15 cellular contexts compared by ENCODE assay signal in the genomic region with DNA sequence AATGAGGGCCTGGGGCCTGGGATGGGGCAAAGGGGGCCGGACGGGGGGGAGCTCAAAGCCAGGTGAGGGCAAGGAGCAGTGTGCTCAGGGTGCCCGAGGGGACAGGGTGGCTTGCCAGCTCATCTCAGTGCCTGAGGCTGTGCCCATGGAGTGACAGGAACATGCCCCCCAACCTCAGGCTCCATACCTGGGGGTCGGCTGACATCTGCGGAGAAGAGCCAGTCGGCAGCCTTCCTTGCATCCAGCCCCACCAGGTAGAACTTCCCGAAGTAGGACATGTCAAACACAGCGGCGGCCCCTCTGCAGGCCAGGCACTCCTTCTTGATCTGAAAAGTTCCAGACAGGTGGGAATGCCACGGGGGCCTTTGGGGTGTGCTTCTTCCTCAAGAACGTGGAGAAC. TPM values are rescaled to one million over a fixed set of nuclear protein-coding genes. Genes with fewer than 3 reads are reported as not detected.
A peak's percentile ranks its signal among the peaks of the same experiment; 100 is the strongest.
DNase-seq lines count a peak whose midpoint lies in the region; ATAC-seq and TF ChIP-seq lines count a peak whose summit lies in the region.
"Had no signal": no experiment of that assay in that cellular context is flagged by ENCODE, and none has a peak within 500 bp of the region (broad histone marks: within the 10 kb centered on the region; RNA-seq: fewer than 3 reads in every experiment).

No MANE protein-coding gene starts in this region.

- peak; percentile 30 for DNase-seq in Right ventricle myocardium superior
- DNase-seq in left cardiac atrium: no peak
- DNase-seq in glutamatergic neuron: peak; percentile 3
- DNase-seq in osteoblast (ENCODE audit: insufficient read length, low spot score, missing footprints): peak; percentile 38
- no peak for DNase-seq in foreskin fibroblast
- no peak for DNase-seq in ecto neural progenitor cell (ENCODE audit: low spot score)
- no peak for DNase-seq in H7
- DNase-seq: ACHN; CD4-positive, alpha-beta memory T cell; DMS79; EL; GM23248 had no signal

- no peaks in the 10 kb centered on the region for H3K27me3 ChIP-seq in DOHH2 (ENCODE audit: control insufficient read depth, low read length)
- no peaks in the 10 kb centered on the region for H3K27me3 ChIP-seq in osteoblast (ENCODE audit: insufficient read depth, low read length)
- no peaks in the 10 kb centered on the region for H3K27me3 ChIP-seq in H7 (ENCODE audit: control insufficient read depth, insufficient read depth, low read length)

- peaks cover 17% of the 10 kb centered on the region for H3K27me3 Mint-ChIP-seq in glutamatergic neuron (ENCODE audit: unreplicated experiment)
- H3K27me3 Mint-ChIP-seq: CD4-positive, alpha-beta memory T cell had no signal

- no peak overlapping the region for H2AFZ ChIP-seq in osteoblast (ENCODE audit: low read length)
- H2AFZ ChIP-seq: GM23248 had no signal

- ATAC-seq in Right ventricle myocardium superior (ENCODE audit: poor library complexity) (no peak), left cardiac atrium (no peak)

- H3K27ac Mint-ChIP-seq in glutamatergic neuron (ENCODE audit: unreplicated experiment): no peak overlapping the region

- H3K36me3 Mint-ChIP-seq in glutamatergic neuron (ENCODE audit: unreplicated experiment): peaks cover 5% of the 10 kb centered on the region

- H3K4me2 ChIP-seq in DOHH2 (ENCODE audit: low read length) (peak overlapping the region; percentile 53), osteoblast (ENCODE audit: insufficient read depth, low read length) (no peak overlapping the region)

- intact Hi-C loops in Right ventricle myocardium superior (cut with DNase I) (no loop called here), left cardiac atrium (cut with DNase I) (no loop called here)

- H3K36me3 ChIP-seq in DOHH2 (ENCODE audit: control insufficient read depth, low read length) (peaks cover 11% of the 10 kb centered on the region), osteoblast (ENCODE audit: insufficient read depth, low read length) (no peaks in the 10 kb centered on the region), H7 (replicated peaks; ENCODE audit: control insufficient read depth, insufficient read depth, low read length) (no peaks in the 10 kb centered on the region)

- TF ChIP-seq CTCF in DOHH2 (IDR thresholded peaks at IDR 0.05; ENCODE audit: low read depth, low read length, poor library complexity, severe bottlenecking) (no peak), glutamatergic neuron (IDR thresholded peaks at IDR 0.05; ENCODE audit: partially characterized antibody, unreplicated experiment) (no peak), osteoblast (IDR thresholded peaks at IDR 0.05; ENCODE audit: extremely low read depth, low read depth, low read length) (no peak), foreskin fibroblast (IDR thresholded peaks at IDR 0.05; ENCODE audit: low read depth, low read length) (no peak)

- H3K9me3 ChIP-seq in DOHH2 (ENCODE audit: control insufficient read depth, insufficient read depth, low read length) (no peaks in the 10 kb centered on the region), osteoblast (ENCODE audit: low read depth, low read length) (no peaks in the 10 kb centered on the region)

- H3K27ac ChIP-seq in DOHH2 (ENCODE audit: low read depth, low read length): no peak overlapping the region; the same call in 1 of the 2 replicates
- H3K27ac ChIP-seq in osteoblast (ENCODE audit: low read depth, low read length): no peak overlapping the region
- H3K27ac ChIP-seq: C4-2B, GM23248 had no signal

- H3K4me1 Mint-ChIP-seq in glutamatergic neuron (ENCODE audit: low read depth, unreplicated experiment): peaks cover 52% of the 10 kb centered on the region

- H3K9me2 ChIP-seq in DOHH2 (replicated peaks; ENCODE audit: control insufficient read depth, low read length): no peaks in the 10 kb centered on the region

- H3F3A ChIP-seq in DOHH2 (ENCODE audit: control insufficient read depth, insufficient read depth): peaks cover 17% of the 10 kb centered on the region

- H3K79me2 ChIP-seq in DOHH2 (ENCODE audit: control insufficient read depth, low read length) (peaks cover 6% of the 10 kb centered on the region), osteoblast (ENCODE audit: insufficient read depth, low read length) (no peaks in the 10 kb centered on the region)

- no peaks in the 10 kb centered on the region for H4K20me1 ChIP-seq in DOHH2 (ENCODE audit: control insufficient read depth, insufficient read depth, low read depth, low read length)
- no peaks in the 10 kb centered on the region for H4K20me1 ChIP-seq in osteoblast (ENCODE audit: insufficient read depth, low read length)

- H3K9me3 Mint-ChIP-seq in glutamatergic neuron (ENCODE audit: unreplicated experiment): peaks cover 13% of the 10 kb centered on the region
- H3K9me3 Mint-ChIP-seq: CD4-positive, alpha-beta memory T cell had no signal

- H3K4me3 ChIP-seq in DOHH2 (ENCODE audit: low read length) (peak overlapping the region; percentile 17; the same call in 1 of the 2 replicates), osteoblast (ENCODE audit: insufficient read depth, low read length) (no peak overlapping the region), foreskin fibroblast (ENCODE audit: low read depth in 1 of 2, low read length in 2 of 2) (no peak overlapping the region), H7 (ENCODE audit: insufficient read depth, low read depth, low read length) (no peak overlapping the region)
- H3K4me3 ChIP-seq: GM23248 had no signal

- peaks cover 59% of the 10 kb centered on the region for H3K4me1 ChIP-seq in DOHH2 (ENCODE audit: control insufficient read depth, low read length)
- peaks cover 11% of the 10 kb centered on the region for H3K4me1 ChIP-seq in osteoblast (ENCODE audit: insufficient read depth, low read length)

- no peak overlapping the region for H3K4me3 Mint-ChIP-seq in glutamatergic neuron (ENCODE audit: unreplicated experiment)

RNA-seq across cellular contexts. Expression of gene SARDH, which starts 42.1 kb away (rescaled TPM):
- total RNA-seq in Right ventricle myocardium superior (0.94 TPM), left cardiac atrium (1 to 10 TPM in 1 of 2 donors, under 1 TPM in 1; 0.88 to 1.4 TPM), glutamatergic neuron (ENCODE audit: unreplicated experiment) (2.0 TPM), osteoblast (5.4 and 10.9 TPM in 2 replicates)
- total RNA-seq in H7 (2014; rRNA removed; shearing (Covaris generic)): 7.3 and 9.9 TPM in 2 replicates

RNA-seq across cellular contexts. Expression of gene DBH, which starts 59.9 kb away (rescaled TPM):
- not detected for total RNA-seq in Right ventricle myocardium superior
- total RNA-seq in left cardiac atrium: not detected
- 1.8 TPM for total RNA-seq in glutamatergic neuron (ENCODE audit: unreplicated experiment)
- not detected in 2 replicates for total RNA-seq in osteoblast
- total RNA-seq in H7 (2014; rRNA removed; shearing (Covaris generic)): 0.07 TPM in 1 of 2 replicates, not detected in the other
- total RNA-seq: A172, GM23248 had no signal

Comparison
In these comparisons a context has a peak if more than half of its experiments do, and no peak if none do; other contexts are left out.
1. DNase-seq: peak in Right ventricle myocardium superior (single experiment), glutamatergic neuron (single experiment) and osteoblast (single experiment); none in left cardiac atrium (single experiment), foreskin fibroblast (0 of 2), ecto neural progenitor cell (single experiment) and H7 (single experiment).